In the genomic region with DNA sequence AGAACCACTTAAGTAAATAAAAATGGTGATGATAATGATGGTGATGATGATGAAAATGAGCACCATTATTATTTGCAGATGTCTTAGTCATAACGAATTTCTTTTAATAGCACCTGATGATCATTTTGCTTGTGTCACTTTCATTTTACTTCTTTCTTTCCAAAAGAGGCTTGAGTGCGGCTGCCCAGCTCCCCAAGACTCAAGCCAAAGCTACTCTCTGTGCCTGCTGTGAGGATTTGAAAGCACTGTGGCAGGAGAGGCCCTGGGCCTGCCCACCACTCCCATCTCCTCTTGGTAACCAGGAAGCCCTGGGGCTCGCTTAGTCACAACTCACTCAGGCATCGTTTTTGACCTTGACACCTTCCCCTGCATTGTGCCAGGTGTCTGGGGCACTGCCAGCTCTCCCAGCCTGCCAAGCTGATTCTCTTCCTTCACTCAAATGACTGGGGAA, we compare ENCODE assay signal across 8 cellular contexts. TPM values are rescaled to one million over a fixed set of nuclear protein-coding genes. Genes with fewer than 3 reads are reported as not detected.
DNase-seq lines count a peak whose midpoint lies in the region; ATAC-seq, FAIRE-seq and TF ChIP-seq lines count a peak whose summit lies in the region.

No MANE protein-coding gene starts in this region.

- FAIRE-seq in islet of Langerhans (lab: Jason Lieb, UNC), result peak; percentile 94

- DNase-seq in DMS153 treated with DMSO at 0.1 percent for 48 hours (lab: John Stamatoyannopoulos, UW; ENCODE audit: unreplicated experiment) (peak; percentile 72), midbrain (lab: John Stamatoyannopoulos, UW) (no peak), epidermal melanocyte (ENCODE audit: insufficient read length, low spot score) (no peak)
- no peak for DNase-seq in activated CD4-positive, alpha-beta T cell treated with anti-CD3 and anti-CD28 coated beads, Interleukin-2, amount 50 U/mL, for 48 hours
- DNase-seq in activated CD4-positive, CD25-positive, alpha-beta regulatory T cell treated with anti-CD3 and anti-CD28 coated beads, Interleukin-2, amount 50 U/mL, for 72 hours, result no peak

- peak; percentile 66 for ATAC-seq in HG03060 (IDR thresholded peaks at IDR 0.05; ENCODE audit: low read depth, unreplicated experiment)

TF ChIP-seq in PFSK-1, 5 proteins besides CTCF, POLR2A, EP300 and RAD21:
- TF ChIP-seq, protein P1, sequence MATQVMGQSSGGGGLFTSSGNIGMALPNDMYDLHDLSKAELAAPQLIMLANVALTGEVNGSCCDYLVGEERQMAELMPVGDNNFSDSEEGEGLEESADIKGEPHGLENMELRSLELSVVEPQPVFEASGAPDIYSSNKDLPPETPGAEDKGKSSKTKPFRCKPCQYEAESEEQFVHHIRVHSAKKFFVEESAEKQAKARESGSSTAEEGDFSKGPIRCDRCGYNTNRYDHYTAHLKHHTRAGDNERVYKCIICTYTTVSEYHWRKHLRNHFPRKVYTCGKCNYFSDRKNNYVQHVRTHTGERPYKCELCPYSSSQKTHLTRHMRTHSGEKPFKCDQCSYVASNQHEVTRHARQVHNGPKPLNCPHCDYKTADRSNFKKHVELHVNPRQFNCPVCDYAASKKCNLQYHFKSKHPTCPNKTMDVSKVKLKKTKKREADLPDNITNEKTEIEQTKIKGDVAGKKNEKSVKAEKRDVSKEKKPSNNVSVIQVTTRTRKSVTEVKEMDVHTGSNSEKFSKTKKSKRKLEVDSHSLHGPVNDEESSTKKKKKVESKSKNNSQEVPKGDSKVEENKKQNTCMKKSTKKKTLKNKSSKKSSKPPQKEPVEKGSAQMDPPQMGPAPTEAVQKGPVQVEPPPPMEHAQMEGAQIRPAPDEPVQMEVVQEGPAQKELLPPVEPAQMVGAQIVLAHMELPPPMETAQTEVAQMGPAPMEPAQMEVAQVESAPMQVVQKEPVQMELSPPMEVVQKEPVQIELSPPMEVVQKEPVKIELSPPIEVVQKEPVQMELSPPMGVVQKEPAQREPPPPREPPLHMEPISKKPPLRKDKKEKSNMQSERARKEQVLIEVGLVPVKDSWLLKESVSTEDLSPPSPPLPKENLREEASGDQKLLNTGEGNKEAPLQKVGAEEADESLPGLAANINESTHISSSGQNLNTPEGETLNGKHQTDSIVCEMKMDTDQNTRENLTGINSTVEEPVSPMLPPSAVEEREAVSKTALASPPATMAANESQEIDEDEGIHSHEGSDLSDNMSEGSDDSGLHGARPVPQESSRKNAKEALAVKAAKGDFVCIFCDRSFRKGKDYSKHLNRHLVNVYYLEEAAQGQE (IDR thresholded peaks at IDR 0.05; ENCODE audit: insufficient read depth in 1 of 2, low read depth in 2 of 2, low read length in 2 of 2), result no peak
- TF ChIP-seq FOXP2 (optimal IDR thresholded peaks at IDR 0.05; ENCODE audit: borderline replicate concordance, extremely low read depth, extremely low read length, insufficient read depth), result peak; percentile 22

RNA-seq across cellular contexts. Expression of a gene that starts 41.2 kb away (rescaled TPM):
- 3,718 TPM for polyA plus RNA-seq in PFSK-1 (2012; ENCODE audit: insufficient read length, low read depth)
